ENCODE assay signal across 8 cellular contexts in the genomic region with DNA sequence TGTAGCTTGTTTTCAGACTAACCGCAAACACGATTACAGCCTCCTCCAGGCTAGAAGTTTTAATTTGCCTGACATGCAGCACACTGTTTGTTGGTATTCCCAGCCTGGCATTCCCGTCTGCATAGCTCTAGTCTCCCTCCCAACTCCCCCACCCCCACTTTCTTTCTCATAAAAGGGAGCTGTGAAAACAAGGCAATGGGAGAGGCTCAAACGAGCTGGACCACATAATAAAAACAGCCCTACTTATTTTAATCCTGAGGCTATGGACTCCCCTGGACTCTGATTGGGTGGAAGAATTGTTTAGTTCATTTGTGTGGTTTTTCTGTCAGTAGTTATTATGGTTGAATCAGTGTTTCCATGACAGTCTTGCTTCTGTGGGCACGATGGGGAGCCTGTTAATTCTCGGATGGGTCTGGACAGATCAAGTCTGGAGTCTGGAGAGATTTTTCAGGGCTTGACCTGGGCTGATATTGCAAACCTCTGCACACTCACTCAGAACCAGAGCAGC. TPM values are rescaled to one million over a fixed set of nuclear protein-coding genes. Genes with fewer than 3 reads are reported as not detected.
A peak's percentile ranks its signal among the peaks of the same experiment; 100 is the strongest.
DNase-seq lines count a peak whose midpoint lies in the region; ATAC-seq, FAIRE-seq and TF ChIP-seq lines count a peak whose summit lies in the region.

No MANE protein-coding gene starts in this region.

- H3K9me3 Mint-ChIP-seq in activated CD4-positive, alpha-beta T cell treated with anti-CD3 and anti-CD28 coated beads, Interleukin-2, amount 10 ng/mL, durations not matched to agents 24 days and 14 days: no peaks in the 10 kb centered on the region

- H3K27ac ChIP-seq in WERI-Rb-1 (peak overlapping the region; percentile 80), pancreas (peak overlapping the region in 2 of 4 donors; percentile 50 to 63)

- TF ChIP-seq CTCF in WERI-Rb-1 (IDR thresholded peaks at IDR 0.05; ENCODE audit: low read depth, low read length): no peak
- no peak for TF ChIP-seq CTCF in pancreas (IDR thresholded peaks at IDR 0.05)

- H3K9me3 ChIP-seq in WERI-Rb-1 (ENCODE audit: severe bottlenecking) (no peaks in the 10 kb centered on the region), pancreas (no peaks in the 10 kb centered on the region)

- H3K4me3 ChIP-seq in WERI-Rb-1 (ENCODE audit: low read depth, low read length) (peak overlapping the region; percentile 77), pancreas (peak overlapping the region in 2 of 4 donors; percentile 51 to 76)

- peaks cover 6% of the 10 kb centered on the region for H3K27me3 Mint-ChIP-seq in activated CD4-positive, alpha-beta T cell treated with anti-CD3 and anti-CD28 coated beads, Interleukin-2, amount 10 ng/mL, durations not matched to agents 24 days and 14 days

- H3K36me3 Mint-ChIP-seq in activated CD4-positive, alpha-beta T cell treated with anti-CD3 and anti-CD28 coated beads, Interleukin-2, amount 10 ng/mL, durations not matched to agents 24 days and 14 days (ENCODE audit: low read depth): peaks cover 5% of the 10 kb centered on the region

- H3K4me3 Mint-ChIP-seq in activated CD4-positive, alpha-beta T cell treated with anti-CD3 and anti-CD28 coated beads, Interleukin-2, amount 10 ng/mL, durations not matched to agents 24 days and 14 days: peak overlapping the region; percentile 24

- WGBS in pancreas, 2 donors: 26 to 41% methylated on average over 6 of the region's 6 CpGs

- intact Hi-C loops in activated CD4-positive, alpha-beta T cell treated with anti-CD3 and anti-CD28 coated beads, Interleukin-2, amount 10 ng/mL, durations not matched to agents 24 days and 14 days (cut with micrococcal nuclease): no loop called here
- intact Hi-C loops in pancreas (cut with DNase I): no loop called here

- H3K27me3 ChIP-seq in WERI-Rb-1 (ENCODE audit: insufficient read depth, low read depth, severe bottlenecking): no peaks in the 10 kb centered on the region
- H3K27me3 ChIP-seq in pancreas: no peaks in the 10 kb centered on the region

- no peak overlapping the region for H3K27ac Mint-ChIP-seq in activated CD4-positive, alpha-beta T cell treated with anti-CD3 and anti-CD28 coated beads, Interleukin-2, amount 10 ng/mL, durations not matched to agents 24 days and 14 days

- H3K4me1 Mint-ChIP-seq in activated CD4-positive, alpha-beta T cell treated with anti-CD3 and anti-CD28 coated beads, Interleukin-2, amount 10 ng/mL, durations not matched to agents 24 days and 14 days: peaks cover 15% of the 10 kb centered on the region

- peak in 3 of 4 donors; percentile 24 to 36 (median 28) for ATAC-seq in pancreas
- no peak for ATAC-seq in GM21423 (IDR thresholded peaks at IDR 0.05; ENCODE audit: unreplicated experiment)

- H3K36me3 ChIP-seq in WERI-Rb-1 (no peaks in the 10 kb centered on the region), pancreas (no peaks in the 10 kb centered on the region)

- no peaks in the 10 kb centered on the region for H3K4me1 ChIP-seq in pancreas

- no peak for FAIRE-seq in pancreas (lab: Jason Lieb, UNC)

- DNase-seq in activated CD4-positive, alpha-beta T cell treated with anti-CD3 and anti-CD28 coated beads, Interleukin-2, amount 10 ng/mL, durations not matched to agents 24 days and 14 days: no peak
- no peak for DNase-seq in activated CD4-positive, alpha-beta T cell treated with anti-CD3 and anti-CD28 coated beads for 4 hours
- DNase-seq in WERI-Rb-1 (peak; percentile 70), glomerular visceral epithelial cell (ENCODE audit: extremely low spot score) (peak; percentile 26), pancreas (no peak), KG1 (lab: John Stamatoyannopoulos, UW) (no peak), NCI-H2171 treated with DMSO at 0.1 percent for 48 hours (lab: John Stamatoyannopoulos, UW) (no peak)

RNA-seq across cellular contexts. Expression of gene STON1, which starts 1.2 kb away (rescaled TPM):
- 0.93 and 1.3 TPM in 2 replicates for total RNA-seq in activated CD4-positive, alpha-beta T cell treated with anti-CD3 and anti-CD28 coated beads, Interleukin-2, amount 10 ng/mL, durations not matched to agents 24 days and 14 days
- 1 to 10 TPM; 1.2 to 4.9 (median 2.4) TPM for total RNA-seq in pancreas
- 1 to 10 TPM; 1.7 to 1.9 TPM for polyA plus RNA-seq in pancreas

Comparison
In these comparisons a context has a peak if more than half of its experiments do, and no peak if none do; other contexts are left out.
1. DNase-seq: peak in WERI-Rb-1 (single experiment) and glomerular visceral epithelial cell (single experiment); none in activated CD4-positive, alpha-beta T cell treated with anti-CD3 and anti-CD28 coated beads, Interleukin-2, amount 10 ng/mL, durations not matched to agents 24 days and 14 days (single experiment), activated CD4-positive, alpha-beta T cell treated with anti-CD3 and anti-CD28 coated beads for 4 hours (0 of 2), pancreas (0 of 6), KG1 (single experiment) and NCI-H2171 treated with DMSO at 0.1 percent for 48 hours (single experiment).